8 cellular contexts compared by ENCODE assay signal in the genomic region with DNA sequence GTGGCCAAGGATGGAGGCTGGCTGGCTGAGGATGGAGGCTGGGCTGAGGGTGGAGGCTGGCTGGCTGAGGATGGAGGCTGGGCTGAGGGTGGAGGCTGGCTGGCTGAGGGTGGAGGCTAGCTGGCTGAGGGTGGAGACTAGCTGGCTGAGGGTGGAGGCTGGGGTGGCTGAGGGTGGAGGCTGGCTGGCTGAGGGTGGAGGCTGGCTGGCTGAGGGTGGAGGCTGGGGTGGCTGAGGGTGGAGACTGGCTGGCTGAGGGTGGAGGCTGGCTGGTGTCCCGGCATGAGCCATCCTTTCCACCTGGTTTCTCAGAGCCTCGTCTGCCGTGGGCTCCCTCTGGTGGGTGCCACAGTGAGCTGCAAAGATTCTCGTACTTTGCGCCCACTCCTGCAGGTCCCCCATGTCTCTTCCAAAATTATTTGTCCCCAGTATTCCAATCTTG.
DNase-seq lines count a peak whose midpoint lies in the region; ATAC-seq lines count a peak whose summit lies in the region.

No MANE protein-coding gene starts in this region.

- ATAC-seq in activated CD8-positive, alpha-beta memory T cell treated with anti-CD3 and anti-CD28 coated beads, Interleukin-2, amount 10 ng/mL, durations not matched to agents 7 days and 5 days = no peak
- ATAC-seq in stimulated activated memory B cell treated with anti-CD40 and anti-IgM and Interleukin-4, amounts not matched to agents 10 μg/mL and 1 μg/mL and 100 μg/mL, for 72 hours = no peak

- DNase-seq in NCI-H1417 (lab: John Stamatoyannopoulos, UW) (peak in 2 of 3 experiments; percentile 9 to 41), NCI-H1417 treated with DMSO at 0.1 percent for 48 hours (lab: John Stamatoyannopoulos, UW) (no peak), Kasumi-1 (lab: John Stamatoyannopoulos, UW) (peak; percentile 3 to 7), kidney tubule cell (ENCODE audit: low spot score) (peak; percentile 48), NCI-H187 (lab: John Stamatoyannopoulos, UW) (no peak)
- DNase-seq in activated naive CD8-positive, alpha-beta T cell treated with anti-CD3 and anti-CD28 coated beads for 36 hours = peak; percentile 40
- no peak for DNase-seq in activated CD8-positive, alpha-beta memory T cell treated with anti-CD3 and anti-CD28 coated beads, Interleukin-2, amount 10 ng/mL, durations not matched to agents 7 days and 5 days

- no peak overlapping the region for H3K27ac Mint-ChIP-seq in activated naive CD8-positive, alpha-beta T cell treated with anti-CD3 and anti-CD28 coated beads for 36 hours
- no peak overlapping the region for H3K27ac Mint-ChIP-seq in activated CD8-positive, alpha-beta memory T cell treated with anti-CD3 and anti-CD28 coated beads, Interleukin-2, amount 10 ng/mL, durations not matched to agents 7 days and 5 days
- no peak overlapping the region for H3K27ac Mint-ChIP-seq in stimulated activated memory B cell treated with anti-CD40 and anti-IgM and Interleukin-4, amounts not matched to agents 10 μg/mL and 1 μg/mL and 100 μg/mL, for 72 hours

- H3K4me1 Mint-ChIP-seq in activated naive CD8-positive, alpha-beta T cell treated with anti-CD3 and anti-CD28 coated beads for 36 hours = peaks cover 4% of the 10 kb centered on the region
- no peaks in the 10 kb centered on the region for H3K4me1 Mint-ChIP-seq in activated CD8-positive, alpha-beta memory T cell treated with anti-CD3 and anti-CD28 coated beads, Interleukin-2, amount 10 ng/mL, durations not matched to agents 7 days and 5 days
- H3K4me1 Mint-ChIP-seq in stimulated activated memory B cell treated with anti-CD40 and anti-IgM and Interleukin-4, amounts not matched to agents 10 μg/mL and 1 μg/mL and 100 μg/mL, for 72 hours = peaks cover 27% of the 10 kb centered on the region

- CTCF ChIA-PET in activated CD8-positive, alpha-beta memory T cell treated with anti-CD3 and anti-CD28 coated beads, Interleukin-2, amount 10 ng/mL, durations not matched to agents 7 days and 5 days (lab: Charles Lee) = interaction anchor here (0.8 to 1.4 kb wide), 2 partner anchors 110 to 590 kb away, joined by 3 read pairs; no protein-coding TSS in a partner anchor

- H3K4me3 Mint-ChIP-seq in activated naive CD8-positive, alpha-beta T cell treated with anti-CD3 and anti-CD28 coated beads for 36 hours = no peak overlapping the region
- no peak overlapping the region for H3K4me3 Mint-ChIP-seq in activated CD8-positive, alpha-beta memory T cell treated with anti-CD3 and anti-CD28 coated beads, Interleukin-2, amount 10 ng/mL, durations not matched to agents 7 days and 5 days
- H3K4me3 Mint-ChIP-seq in stimulated activated memory B cell treated with anti-CD40 and anti-IgM and Interleukin-4, amounts not matched to agents 10 μg/mL and 1 μg/mL and 100 μg/mL, for 72 hours = no peak overlapping the region

- peaks cover 8% of the 10 kb centered on the region for H3K27me3 Mint-ChIP-seq in activated naive CD8-positive, alpha-beta T cell treated with anti-CD3 and anti-CD28 coated beads for 36 hours
- H3K27me3 Mint-ChIP-seq in activated CD8-positive, alpha-beta memory T cell treated with anti-CD3 and anti-CD28 coated beads, Interleukin-2, amount 10 ng/mL, durations not matched to agents 7 days and 5 days = peaks cover 20% of the 10 kb centered on the region
- H3K27me3 Mint-ChIP-seq in stimulated activated memory B cell treated with anti-CD40 and anti-IgM and Interleukin-4, amounts not matched to agents 10 μg/mL and 1 μg/mL and 100 μg/mL, for 72 hours = peaks cover 39% of the 10 kb centered on the region

- H3K36me3 Mint-ChIP-seq in activated naive CD8-positive, alpha-beta T cell treated with anti-CD3 and anti-CD28 coated beads for 36 hours = no peaks in the 10 kb centered on the region
- no peaks in the 10 kb centered on the region for H3K36me3 Mint-ChIP-seq in activated CD8-positive, alpha-beta memory T cell treated with anti-CD3 and anti-CD28 coated beads, Interleukin-2, amount 10 ng/mL, durations not matched to agents 7 days and 5 days
- H3K36me3 Mint-ChIP-seq in stimulated activated memory B cell treated with anti-CD40 and anti-IgM and Interleukin-4, amounts not matched to agents 10 μg/mL and 1 μg/mL and 100 μg/mL, for 72 hours = no peaks in the 10 kb centered on the region

- peaks cover 3% of the 10 kb centered on the region for H3K9me3 Mint-ChIP-seq in activated naive CD8-positive, alpha-beta T cell treated with anti-CD3 and anti-CD28 coated beads for 36 hours
- H3K9me3 Mint-ChIP-seq in activated CD8-positive, alpha-beta memory T cell treated with anti-CD3 and anti-CD28 coated beads, Interleukin-2, amount 10 ng/mL, durations not matched to agents 7 days and 5 days (ENCODE audit: low read depth) = peaks cover 14% of the 10 kb centered on the region
- peaks cover 10% of the 10 kb centered on the region for H3K9me3 Mint-ChIP-seq in stimulated activated memory B cell treated with anti-CD40 and anti-IgM and Interleukin-4, amounts not matched to agents 10 μg/mL and 1 μg/mL and 100 μg/mL, for 72 hours

Comparison
In these comparisons a context has a peak if more than half of its experiments do, and no peak if none do; other contexts are left out.
1. DNase-seq: peak in NCI-H1417 (2 of 3), Kasumi-1 (2 of 2), activated naive CD8-positive, alpha-beta T cell treated with anti-CD3 and anti-CD28 coated beads for 36 hours (single experiment) and kidney tubule cell (single experiment); none in NCI-H1417 treated with DMSO at 0.1 percent for 48 hours (single experiment), NCI-H187 (0 of 2) and activated CD8-positive, alpha-beta memory T cell treated with anti-CD3 and anti-CD28 coated beads, Interleukin-2, amount 10 ng/mL, durations not matched to agents 7 days and 5 days (single experiment).